ENCODE assay signal across 34 cellular contexts in genomic region chr16:84957792-84958191, GRCh38.
"Had no signal": no experiment of that assay in that cellular context is flagged by ENCODE, and none has a peak within 500 bp of the region (broad histone marks: within the 10 kb centered on the region; RNA-seq: fewer than 3 reads in every experiment).

No MANE protein-coding gene starts in this region.

- H3K4me1 Mint-ChIP-seq: activated CD4-positive, alpha-beta T cell treated with anti-CD3 and anti-CD28 coated beads, Interleukin-2, amount 10 ng/mL, durations not matched to agents 7 days and 5 days; activated naive CD8-positive, alpha-beta T cell treated with anti-CD3 and anti-CD28 coated beads, Interleukin-2, amount 50 U/mL, for 24 hours; T-cell had no signal

- DNase-seq: activated CD4-positive, alpha-beta memory T cell treated with anti-CD3 and anti-CD28 coated beads for 36 hours; activated CD4-positive, alpha-beta T cell treated with anti-CD3 and anti-CD28 coated beads, Interleukin-2, amount 10 ng/mL, durations not matched to agents 7 days and 5 days; activated CD4-positive, CD25-positive, alpha-beta regulatory T cell; activated CD8-positive, alpha-beta memory T cell treated with anti-CD3 and anti-CD28 coated beads for 24 hours; activated effector memory CD4-positive, alpha-beta T cell treated with anti-CD3 and anti-CD28 coated beads, Interleukin-2, amount 50 U/mL, for 16 hours; activated naive CD4-positive, alpha-beta T cell treated with Interleukin-2 at 50 U/mL for 16 hours; activated naive CD8-positive, alpha-beta T cell treated with anti-CD3 and anti-CD28 coated beads, Interleukin-2, amount 50 U/mL, for 24 hours; activated T-cell treated with anti-CD3 and anti-CD28 coated beads, Interleukin-2, amount 50 U/mL, for 4 hours; amniotic stem cell; body of pancreas; central memory CD4-positive, alpha-beta T cell; MG63; MV-4-11; NCI-H1092 treated with DMSO at 0.1 percent for 48 hours; NCI-H1417 treated with DMSO at 0.1 percent for 48 hours; NCI-H1694; NCI-H2029; NCI-H2107; NCI-H2171 treated with DMSO at 0.1 percent for 48 hours; NCI-H226; NCI-H526; NCI-H774; NK-92 treated with Interleukin-12 subunit alpha and Interleukin-12 subunit beta, amount 100 ng/mL, for 24 hours; OCI-M1; Right ventricle myocardium superior; T-cell; T-helper 2 cell; T1000 had no signal

- H3K9me3 ChIP-seq: ascending aorta, body of pancreas, MG63, SJSA1 had no signal

- H3K27me3 Mint-ChIP-seq: activated CD4-positive, alpha-beta memory T cell treated with anti-CD3 and anti-CD28 coated beads for 36 hours; activated CD4-positive, alpha-beta T cell treated with anti-CD3 and anti-CD28 coated beads, Interleukin-2, amount 10 ng/mL, durations not matched to agents 7 days and 5 days; activated naive CD8-positive, alpha-beta T cell treated with anti-CD3 and anti-CD28 coated beads, Interleukin-2, amount 50 U/mL, for 24 hours had no signal

- H3K4me3 ChIP-seq: ascending aorta, body of pancreas, MG63, SJSA1 had no signal

- H3K27ac ChIP-seq: ascending aorta, body of pancreas, SJSA1 had no signal

- ATAC-seq: activated naive CD4-positive, alpha-beta T cell treated with anti-CD3 and anti-CD28 coated beads, Interleukin-2, amount 50 U/mL, for 72 hours; activated naive CD8-positive, alpha-beta T cell treated with anti-CD3 and anti-CD28 coated beads, Interleukin-2, amount 50 U/mL, for 24 hours; activated T-cell treated with anti-CD3 and anti-CD28 coated beads, Interleukin-2, amount 50 U/mL, for 4 hours; body of pancreas; Panc1; T-cell had no signal

- H3K4me3 Mint-ChIP-seq: activated CD4-positive, alpha-beta memory T cell treated with anti-CD3 and anti-CD28 coated beads for 36 hours; activated CD4-positive, alpha-beta T cell treated with anti-CD3 and anti-CD28 coated beads, Interleukin-2, amount 10 ng/mL, durations not matched to agents 7 days and 5 days; activated naive CD8-positive, alpha-beta T cell treated with anti-CD3 and anti-CD28 coated beads, Interleukin-2, amount 50 U/mL, for 24 hours; activated T-cell treated with anti-CD3 and anti-CD28 coated beads, Interleukin-2, amount 50 U/mL, for 4 hours; T-cell had no signal

- H3K27me3 ChIP-seq: ascending aorta, body of pancreas, MG63, SJSA1 had no signal

- H3K9me3 Mint-ChIP-seq: activated CD4-positive, alpha-beta memory T cell treated with anti-CD3 and anti-CD28 coated beads for 36 hours; activated CD4-positive, alpha-beta T cell treated with anti-CD3 and anti-CD28 coated beads, Interleukin-2, amount 10 ng/mL, durations not matched to agents 7 days and 5 days; activated naive CD4-positive, alpha-beta T cell treated with anti-CD3 and anti-CD28 coated beads, Interleukin-2, amount 50 U/mL, for 72 hours; activated naive CD8-positive, alpha-beta T cell treated with anti-CD3 and anti-CD28 coated beads, Interleukin-2, amount 50 U/mL, for 24 hours; activated T-cell treated with anti-CD3 and anti-CD28 coated beads, Interleukin-2, amount 50 U/mL, for 4 hours; T-cell had no signal

- H3K36me3 Mint-ChIP-seq: activated CD4-positive, alpha-beta memory T cell treated with anti-CD3 and anti-CD28 coated beads for 36 hours; activated naive CD4-positive, alpha-beta T cell treated with anti-CD3 and anti-CD28 coated beads, Interleukin-2, amount 50 U/mL, for 72 hours; T-cell had no signal

- H3K36me3 ChIP-seq: ascending aorta, MG63, SJSA1 had no signal

- FAIRE-seq: bronchial epithelial cell, TTC549 had no signal

- H3K27ac Mint-ChIP-seq: activated CD4-positive, alpha-beta memory T cell treated with anti-CD3 and anti-CD28 coated beads for 36 hours; activated CD4-positive, alpha-beta T cell treated with anti-CD3 and anti-CD28 coated beads, Interleukin-2, amount 10 ng/mL, durations not matched to agents 7 days and 5 days; activated naive CD4-positive, alpha-beta T cell treated with anti-CD3 and anti-CD28 coated beads, Interleukin-2, amount 50 U/mL, for 72 hours; activated naive CD8-positive, alpha-beta T cell treated with anti-CD3 and anti-CD28 coated beads, Interleukin-2, amount 50 U/mL, for 24 hours; T-cell had no signal
